In the genomic region with DNA sequence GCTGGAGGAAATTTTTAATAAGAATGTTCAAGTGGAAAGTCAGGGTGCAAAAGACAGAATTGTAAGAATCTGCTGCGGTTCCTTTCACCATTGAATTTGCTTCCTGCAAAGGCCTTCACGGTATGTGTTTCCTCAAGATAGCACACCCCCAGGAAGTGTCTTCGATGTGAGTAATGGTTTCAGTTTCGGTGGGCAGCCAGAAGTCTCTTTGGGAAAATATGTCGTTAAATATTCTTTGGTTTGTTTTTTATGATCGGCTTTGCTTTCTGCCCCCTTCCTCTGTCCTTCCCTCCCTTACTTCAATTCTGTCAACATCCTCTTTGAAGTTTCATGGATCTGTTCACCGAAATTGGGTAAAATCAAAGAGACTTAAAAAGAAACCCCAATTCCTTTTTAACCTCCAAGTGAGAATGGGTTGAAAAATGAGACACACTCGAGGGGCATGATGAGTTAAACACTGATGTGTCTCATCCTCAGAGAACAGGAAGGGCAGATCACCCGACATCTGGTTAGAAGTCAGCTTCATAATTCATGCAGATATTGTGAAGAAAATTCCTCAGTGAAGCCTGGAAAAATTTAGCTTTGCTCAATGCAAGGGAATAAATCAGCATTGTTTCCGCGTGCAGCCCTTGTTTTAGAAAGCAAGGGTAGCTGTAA, we compare ENCODE assay signal across 8 cellular contexts.
DNase-seq lines count a peak whose midpoint lies in the region; ATAC-seq and TF ChIP-seq lines count a peak whose summit lies in the region.

No MANE protein-coding gene starts in this region.

- H3K27ac ChIP-seq in OCI-LY1 (ENCODE audit: low read depth, low read length, poor library complexity, severe bottlenecking) (no peak overlapping the region), esophagus squamous epithelium (peak overlapping the region in 3 of 4 donors; percentile 62 to 72 (median 64)), skin epidermis (peak overlapping the region in 19 of 21 experiments; percentile 2 to 85 (median 50))

- no peak overlapping the region for H3K9ac ChIP-seq in OCI-LY1 (ENCODE audit: low read length)

- no peaks in the 10 kb centered on the region for H3K9me2 ChIP-seq in OCI-LY1 (ENCODE audit: low read depth, low read length)

- H4K20me1 ChIP-seq in OCI-LY1 (ENCODE audit: insufficient read depth, low read length), result no peaks in the 10 kb centered on the region

- ATAC-seq in Right ventricle myocardium superior (ENCODE audit: poor library complexity) (peak; percentile 32), Right ventricle myocardium inferior (no peak), HG02642 (IDR thresholded peaks at IDR 0.05; ENCODE audit: poor library complexity, unreplicated experiment) (no peak)

- no peaks in the 10 kb centered on the region for H3K79me2 ChIP-seq in OCI-LY1 (ENCODE audit: insufficient read depth, low read length)

- no peak for DNase-seq in Right ventricle myocardium superior
- DNase-seq in Right ventricle myocardium inferior (ENCODE audit: missing footprints), result no peak
- no peak for DNase-seq in esophagus squamous epithelium (lab: John Stamatoyannopoulos, UW)
- DNase-seq in NCI-H526 (lab: John Stamatoyannopoulos, UW), result no peak
- no peak for DNase-seq in Ammon's horn (ENCODE audit: low spot score)

- H2AFZ ChIP-seq in OCI-LY1 (ENCODE audit: low read length), result no peak overlapping the region

- H3K36me3 ChIP-seq in OCI-LY1 (ENCODE audit: insufficient read depth, low read length), result no peaks in the 10 kb centered on the region
- H3K36me3 ChIP-seq in esophagus squamous epithelium, result no peaks in the 10 kb centered on the region

- no peaks in the 10 kb centered on the region for H3F3A ChIP-seq in OCI-LY1 (ENCODE audit: insufficient read depth, low read length)

- H3K9me3 ChIP-seq in OCI-LY1 (ENCODE audit: low read length) (no peaks in the 10 kb centered on the region), esophagus squamous epithelium (no peaks in the 10 kb centered on the region)

- WGBS in esophagus squamous epithelium, 2 donors, result 31 to 57% methylated on average over 11 of the region's 11 CpGs

- H3K4me1 ChIP-seq in OCI-LY1 (ENCODE audit: insufficient read depth, low read length, severe bottlenecking) (peaks cover 7% of the 10 kb centered on the region), esophagus squamous epithelium (peaks cover 0 to 53% (median 34%) of the 10 kb centered on the region in 3 donors)

- TF ChIP-seq POLR2A in esophagus squamous epithelium (IDR thresholded peaks at IDR 0.05), result no peak

- H3K27me3 ChIP-seq in OCI-LY1 (ENCODE audit: insufficient read depth, low read length) (0 out of 2 replicates have a peak, but pooled peaks cover 11% of the 10 kb centered on the region), esophagus squamous epithelium (peaks cover 0 to 9% (median 0%) of the 10 kb centered on the region in 4 donors)

- no peak overlapping the region for H3K4me3 ChIP-seq in OCI-LY1 (ENCODE audit: low read depth, low read length, poor library complexity, severe bottlenecking)
- peak overlapping the region in 2 of 4 donors; percentile 18 to 46 for H3K4me3 ChIP-seq in esophagus squamous epithelium
- peak overlapping the region in 2 of 7 experiments; percentile 7 to 12 for H3K4me3 ChIP-seq in skin epidermis

- intact Hi-C loops in Right ventricle myocardium superior (cut with DNase I) (loop anchor here (5.0 to 10.0 kb wide), 3 partner anchors 247 to 907 kb away; no protein-coding TSS in a partner anchor), Right ventricle myocardium inferior (cut with DNase I) (loop anchor here (5.0 kb wide), 3 partner anchors 250 to 660 kb away; a partner anchor contains a TSS), esophagus squamous epithelium (cut with DNase I) (no loop called here)

- TF ChIP-seq CTCF in OCI-LY1 (IDR thresholded peaks at IDR 0.05; ENCODE audit: low read length) (no peak), esophagus squamous epithelium (IDR thresholded peaks at IDR 0.05) (no peak)

- peak overlapping the region; percentile 32; the same call in 1 of the 2 replicates for H3K4me2 ChIP-seq in OCI-LY1 (ENCODE audit: low read length)
